ENCODE assay signal across 22 cellular contexts in genomic region chr15:88749699-88750098, GRCh38. TPM values are rescaled to one million over a fixed set of nuclear protein-coding genes. Genes with fewer than 3 reads are reported as not detected.
A peak's percentile ranks its signal among the peaks of the same experiment; 100 is the strongest.
DNase-seq lines count a peak whose midpoint lies in the region; ATAC-seq, FAIRE-seq and TF ChIP-seq lines count a peak whose summit lies in the region.
"Had no signal": no experiment of that assay in that cellular context is flagged by ENCODE, and none has a peak within 500 bp of the region (broad histone marks: within the 10 kb centered on the region; RNA-seq: fewer than 3 reads in every experiment).

No MANE protein-coding gene starts in this region.

- no peak for TF ChIP-seq EP300 in A549 (IDR thresholded peaks at IDR 0.05)

- no peak for ATAC-seq in A549
- no peak for ATAC-seq in GM18502 (IDR thresholded peaks at IDR 0.05; ENCODE audit: poor library complexity, unreplicated experiment)
- ATAC-seq in HG02588 (IDR thresholded peaks at IDR 0.05; ENCODE audit: unreplicated experiment), result no peak

- 7% methylated on average over 2 of the region's 2 CpGs for WGBS in A549 (ENCODE audit: missing lambda C conversion rate)

- TF ChIP-seq POLR2A in A549 (IDR thresholded peaks at IDR 0.05; ENCODE audit: low read length), result no peak

- CTCF ChIA-PET in A549 (lab: Yijun Ruan, JAX) (no interaction called here), HEK293 (lab: Yijun Ruan, JAX) (no interaction called here)

- no peak for TF ChIP-seq CTCF in A549 (IDR thresholded peaks at IDR 0.05)
- TF ChIP-seq CTCF in HEK293 (tag by site-specific recombination; IDR thresholded peaks at IDR 0.05), result no peak

- no peak overlapping the region for H3K4me3 ChIP-seq in A549
- no peak overlapping the region for H3K4me3 ChIP-seq in HEK293 (ENCODE audit: low read depth, low read length)

- TF ChIP-seq RAD21 in A549 (conservative IDR thresholded peaks at IDR 0.05 in 1 of 2, IDR thresholded peaks at IDR 0.05 in 1 of 2), result no peak

- H3K4me2 ChIP-seq in A549, result no peak overlapping the region

- H3K27ac ChIP-seq in A549, result no peak overlapping the region
- H3K27ac ChIP-seq in HEK293 (ENCODE audit: extremely low read depth, low read depth, low read length), result no peak overlapping the region

- DNase-seq in A549 (ENCODE audit: low read depth in 1 of 2, low spot score in 1 of 2) (peak in 1 of 2 experiments; percentile 18), RKO (ENCODE audit: low spot score) (peak; percentile 7), dermis blood vessel endothelial cell (peak; percentile 4), GM19240 (ENCODE audit: insufficient read length, low spot score) (no peak), NCI-H226 (no peak)
- DNase-seq: 8988T; C1 segment of cervical spinal cord; Calu3; CD4-positive, alpha-beta memory T cell; COR-L47; DMS153; DND-41; GOT3; H7; HCEC 1CT had no signal

- H3K9me3 ChIP-seq in A549 (0 out of 3 replicates have a peak, but pooled peaks cover 2% of the 10 kb centered on the region), HEK293 (ENCODE audit: control insufficient read depth, insufficient read depth, low read depth, low read length) (no peaks in the 10 kb centered on the region)

- H3K36me3 ChIP-seq in HEK293 (ENCODE audit: control insufficient read depth in 2 of 2, insufficient read depth in 1 of 2, low read length in 2 of 2), result no peaks in the 10 kb centered on the region

- H3K4me1 ChIP-seq in A549 (no peaks in the 10 kb centered on the region), HEK293 (ENCODE audit: control insufficient read depth, insufficient read depth, low read length) (peaks cover 4% of the 10 kb centered on the region)

- peak; percentile 32 for FAIRE-seq in A549 (lab: Jason Lieb, UNC)
- FAIRE-seq: G401.6, GM12892, GM19239 had no signal

- POLR2A ChIA-PET in A549 (lab: Yijun Ruan, JAX), result no interaction called here
- POLR2A ChIA-PET in HEK293 (lab: Yijun Ruan, JAX), result no interaction called here

TF ChIP-seq in A549, 52 proteins besides CTCF, POLR2A, EP300 and RAD21 (continues in another document):
- TF ChIP-seq TFCP2L1 (CRISPR knock-in tag; IDR thresholded peaks at IDR 0.05) (no peak), MAFK (IDR thresholded peaks at IDR 0.05; ENCODE audit: partially characterized antibody) (no peak), HDAC2 (IDR thresholded peaks at IDR 0.05) (no peak), PBX3 (IDR thresholded peaks at IDR 0.05) (no peak), CHD2 (IDR thresholded peaks at IDR 0.05; ENCODE audit: low read length, partially characterized antibody) (no peak), POLR2AphosphoS2 (conservative IDR thresholded peaks at IDR 0.05; ENCODE audit: low read length) (no peak), USF2 (IDR thresholded peaks at IDR 0.05) (no peak), JUNB (IDR thresholded peaks at IDR 0.05) (no peak), RNF2 (IDR thresholded peaks at IDR 0.05; ENCODE audit: borderline replicate concordance, low read depth) (no peak), FOXS1 (CRISPR knock-in tag; IDR thresholded peaks at IDR 0.05) (no peak), BCL3 (IDR thresholded peaks at IDR 0.05) (no peak), MYC (IDR thresholded peaks at IDR 0.05; ENCODE audit: borderline replicate concordance, low read length) (no peak), SREBF2 (IDR thresholded peaks at IDR 0.05) (no peak), CHD4 (IDR thresholded peaks at IDR 0.05; ENCODE audit: borderline replicate concordance) (no peak), JUN (IDR thresholded peaks at IDR 0.05) (no peak), RFX5 (IDR thresholded peaks at IDR 0.05) (no peak), HOXA7 (CRISPR knock-in tag; IDR thresholded peaks at IDR 0.05) (no peak), ZNF302 (CRISPR knock-in tag; IDR thresholded peaks at IDR 0.05) (no peak), EHF (CRISPR knock-in tag; IDR thresholded peaks at IDR 0.05) (no peak)

TF ChIP-seq in HEK293, 187 proteins besides CTCF, POLR2A, EP300 and RAD21:
- no peak for TF ChIP-seq ZNF202 (tag by site-specific recombination; IDR thresholded peaks at IDR 0.05; ENCODE audit: borderline replicate concordance)
- TF ChIP-seq SP2 (tag by site-specific recombination; IDR thresholded peaks at IDR 0.05), result 0 out of 2 replicates have a peak, but pooled peaks have one; percentile 8
- no peak for TF ChIP-seq ZNF585B (tag by site-specific recombination; IDR thresholded peaks at IDR 0.05)
- TF ChIP-seq ZNF18 (tag by site-specific recombination; IDR thresholded peaks at IDR 0.05), result no peak

RNA-seq across cellular contexts. Expression of gene ACAN, which starts 53.5 kb away (rescaled TPM):
- polyA plus RNA-seq in A549 (2011; rRNA removed) (not detected in 2 replicates), A549 (2017; fragmentation: RNase III; extraction: RNeasy Plus Mini Kit Qiagen cat#74134 plus additional on column Dnase treatment) (0.01 to 0.05 TPM in 2 of 3 replicates, not detected in the other)
- 0.01 TPM in 1 of 2 replicates, not detected in the other for polyA plus RNA-seq in A549 (2012; cell fraction: cytosol; rRNA removed)
- polyA plus RNA-seq in A549 (2012; cell fraction: nucleus; rRNA removed), result 0.01 TPM in 1 of 2 replicates, not detected in the other
- not detected in 2 replicates for polyA minus RNA-seq in A549 (2011; rRNA and poly(A)+ RNA removed)
- total RNA-seq in dermis blood vessel endothelial cell, result 0.23 and 1.2 TPM in 2 replicates
- total RNA-seq: A673; Calu3; CD4-positive, alpha-beta memory T cell had no signal

Comparison
In these comparisons a context has a peak if more than half of its experiments do, and no peak if none do; other contexts are left out.
1. DNase-seq: peak in RKO (single experiment) and dermis blood vessel endothelial cell (single experiment); none in GM19240 (single experiment) and NCI-H226 (single experiment).